In genomic region chr18:9774150-9774549, GRCh38 we compare ENCODE assay signal across 20 cellular contexts.
DNase-seq lines count a peak whose midpoint lies in the region; ATAC-seq and TF ChIP-seq lines count a peak whose summit lies in the region.
"Had no signal": no experiment of that assay in that cellular context is flagged by ENCODE, and none has a peak within 500 bp of the region (broad histone marks: within the 10 kb centered on the region; RNA-seq: fewer than 3 reads in every experiment).

No MANE protein-coding gene starts in this region.

- ATAC-seq in GM18867 (IDR thresholded peaks at IDR 0.05; ENCODE audit: unreplicated experiment) = no peak
- ATAC-seq in GM19395 (IDR thresholded peaks at IDR 0.05; ENCODE audit: unreplicated experiment) = no peak
- ATAC-seq: SK-N-SH treated with all-trans-retinoic acid at 6 μM for 48 hours had no signal

- H3K27ac ChIP-seq in mammary epithelial cell (ENCODE audit: insufficient read depth, low read depth, low read length) (no peak overlapping the region), esophagus (ENCODE audit: low read depth in 2 of 2, low read length in 1 of 2) (peak overlapping the region; percentile 4 to 10), neural progenitor cell (no peak overlapping the region)
- H3K27ac ChIP-seq: 22Rv1 had no signal

- H3K27me3 ChIP-seq in mammary epithelial cell (ENCODE audit: insufficient read depth, low read length) = no peaks in the 10 kb centered on the region
- no peaks in the 10 kb centered on the region for H3K27me3 ChIP-seq in esophagus (ENCODE audit: control insufficient read depth in 1 of 2, insufficient read depth in 2 of 2, low read length in 2 of 2)
- no peaks in the 10 kb centered on the region for H3K27me3 ChIP-seq in neural progenitor cell

- in situ Hi-C loops in mammary epithelial cell (cut with MboI; ENCODE audit: low sequenced_read_pairs in 2 of 2) = loop anchor here in 1 of 2 donors (25.0 kb wide), 1 partner anchor 738 kb away; no protein-coding TSS in a partner anchor

- H3K4me3 ChIP-seq in mammary epithelial cell (replicated peaks in 1 of 3; ENCODE audit: insufficient read depth in 1 of 3, low read depth in 2 of 3, low read length in 3 of 3) (no peak overlapping the region), esophagus (ENCODE audit: low read depth in 1 of 2, low read length in 2 of 2) (no peak overlapping the region), neural progenitor cell (no peak overlapping the region)

- H4K20me1 ChIP-seq in mammary epithelial cell (ENCODE audit: insufficient read depth, low read length) (no peaks in the 10 kb centered on the region), neural progenitor cell (ENCODE audit: low read depth) (no peaks in the 10 kb centered on the region)

- H3K9me3 ChIP-seq in mammary epithelial cell (replicated peaks; ENCODE audit: insufficient read depth, low read length) (no peaks in the 10 kb centered on the region), esophagus (ENCODE audit: control insufficient read depth in 2 of 2, insufficient read depth in 1 of 2, low read depth in 1 of 2, low read length in 1 of 2) (no peaks in the 10 kb centered on the region), neural progenitor cell (ENCODE audit: low read depth) (no peaks in the 10 kb centered on the region)

- POLR2A ChIA-PET in MCF 10A (lab: Yijun Ruan, JAX) = interaction anchor here (0.6 kb wide), 1 partner anchor 51 kb away, joined by 3 read pairs; no protein-coding TSS in a partner anchor

- H3K79me2 ChIP-seq in mammary epithelial cell (ENCODE audit: insufficient read depth, low read length) (peaks cover 10% of the 10 kb centered on the region), neural progenitor cell (ENCODE audit: low read depth) (no peaks in the 10 kb centered on the region)

- H3K9ac ChIP-seq in mammary epithelial cell (ENCODE audit: insufficient read depth, low read length) (no peak overlapping the region), neural progenitor cell (no peak overlapping the region)

- H3F3A ChIP-seq in neural progenitor cell (ENCODE audit: low read depth) = no peaks in the 10 kb centered on the region

- dilution Hi-C loops in mammary epithelial cell (cut with HindIII; ENCODE audit: low sequenced_read_pairs) = loop anchor here (5.0 kb wide), 2 partner anchors 62 to 73 kb away; no protein-coding TSS in a partner anchor

- WGBS in mammary epithelial cell (ENCODE audit: low coverage, missing lambda C conversion rate) = 36% methylated on average over 5 of the region's 5 CpGs
- WGBS in esophagus, 2 donors = 55 to 73% methylated on average over 5 of the region's 5 CpGs

- intact Hi-C loops in mammary epithelial cell (cut with micrococcal nuclease) = loop anchor here (5.0 to 10.0 kb wide), 2 partner anchors 53 to 89 kb away; no protein-coding TSS in a partner anchor
- intact Hi-C loops in MCF 10A (cut with micrococcal nuclease) = loop anchor here (10.0 kb wide), 2 partner anchors 141 to 199 kb away; partner anchors contain the start of gene VAPA

- H3K4me1 ChIP-seq in mammary epithelial cell (ENCODE audit: insufficient read depth, low read length) = no peaks in the 10 kb centered on the region
- peaks cover 0 to 5% of the 10 kb centered on the region in 2 donors for H3K4me1 ChIP-seq in esophagus (ENCODE audit: control insufficient read depth in 2 of 2, insufficient read depth in 2 of 2, low read length in 1 of 2)
- H3K4me1 ChIP-seq in neural progenitor cell = peaks cover 6% of the 10 kb centered on the region

- H3K4me1 Mint-ChIP-seq in MCF 10A (ENCODE audit: insufficient read depth, unreplicated experiment) (peaks cover 6% of the 10 kb centered on the region), neural progenitor cell (peaks cover 34% of the 10 kb centered on the region)
- no peaks in the 10 kb centered on the region for H3K4me1 Mint-ChIP-seq in activated naive CD8-positive, alpha-beta T cell treated with anti-CD3 and anti-CD28 coated beads for 36 hours

- no peak overlapping the region for H3K4me3 Mint-ChIP-seq in MCF 10A (ENCODE audit: unreplicated experiment)
- H3K4me3 Mint-ChIP-seq in neural progenitor cell = no peak overlapping the region
- no peak overlapping the region for H3K4me3 Mint-ChIP-seq in activated naive CD8-positive, alpha-beta T cell treated with anti-CD3 and anti-CD28 coated beads for 36 hours
- H3K4me3 Mint-ChIP-seq: IgD-negative memory B cell had no signal

- H3K36me3 ChIP-seq in mammary epithelial cell (ENCODE audit: insufficient read depth, low read length) = no peaks in the 10 kb centered on the region
- H3K36me3 ChIP-seq in esophagus (ENCODE audit: control insufficient read depth in 2 of 2, insufficient read depth in 2 of 2, low read length in 1 of 2) = no peaks in the 10 kb centered on the region
- no peaks in the 10 kb centered on the region for H3K36me3 ChIP-seq in neural progenitor cell

- H3K4me2 ChIP-seq in mammary epithelial cell (ENCODE audit: insufficient read depth, low read depth, low read length) (no peak overlapping the region), neural progenitor cell (no peak overlapping the region)

- DNase-seq in mammary epithelial cell (no peak), MCF 10A (ENCODE audit: unreplicated experiment) (no peak), neural progenitor cell (ENCODE audit: low spot score) (no peak), CD1c-positive myeloid dendritic cell (ENCODE audit: extremely low spot score) (no peak)
- no peak for DNase-seq in activated naive CD8-positive, alpha-beta T cell treated with anti-CD3 and anti-CD28 coated beads for 36 hours
- DNase-seq: AML-193, C1 segment of cervical spinal cord, GDM1, Karpas-422, NCI-H1417, NCI-H187, NCI-H510A treated with DMSO at 0.1 percent for 48 hours, NCI-H748 treated with DMSO at 0.1 percent for 48 hours, SIG-M5 had no signal

- no TSS peak for BruUV-seq in mammary epithelial cell (replicated peaks; lab: Mats Ljungman, UMichigan)
- no TSS peak for BruUV-seq in MCF 10A (replicated peaks; lab: Mats Ljungman, UMichigan)

- no peak for TF ChIP-seq CTCF in mammary epithelial cell (conservative IDR thresholded peaks at IDR 0.05 in 1 of 2, IDR thresholded peaks at IDR 0.05 in 1 of 2; ENCODE audit: extremely low read depth in 1 of 2, insufficient read depth in 1 of 2, low read depth in 1 of 2, low read length in 2 of 2)
- TF ChIP-seq CTCF in MCF 10A (IDR thresholded peaks at IDR 0.05; ENCODE audit: unreplicated experiment) = no peak
- no peak for TF ChIP-seq CTCF in neural progenitor cell (IDR thresholded peaks at IDR 0.05)

- no peaks in the 10 kb centered on the region for H3K9me3 Mint-ChIP-seq in MCF 10A (ENCODE audit: unreplicated experiment)
- H3K9me3 Mint-ChIP-seq in neural progenitor cell = peaks cover 2% of the 10 kb centered on the region
- no peaks in the 10 kb centered on the region for H3K9me3 Mint-ChIP-seq in activated naive CD8-positive, alpha-beta T cell treated with anti-CD3 and anti-CD28 coated beads for 36 hours
- H3K9me3 Mint-ChIP-seq: IgD-negative memory B cell had no signal

- H3K36me3 Mint-ChIP-seq in MCF 10A (ENCODE audit: insufficient read depth, unreplicated experiment) = no peaks in the 10 kb centered on the region
- peaks cover 2% of the 10 kb centered on the region for H3K36me3 Mint-ChIP-seq in neural progenitor cell
- no peaks in the 10 kb centered on the region for H3K36me3 Mint-ChIP-seq in activated naive CD8-positive, alpha-beta T cell treated with anti-CD3 and anti-CD28 coated beads for 36 hours

- CTCF ChIA-PET in mammary epithelial cell (lab: Charles Lee; ENCODE audit: low non-redundant PET) = no interaction called here
- CTCF ChIA-PET in MCF 10A (lab: Yijun Ruan, JAX) = interaction anchor here (0.6 to 2.9 kb wide), 4 partner anchors 8 to 199 kb away, joined by 3 to 6 read pairs (median 6); no protein-coding TSS in a partner anchor

- peak overlapping the region; percentile 30 for H2AFZ ChIP-seq in mammary epithelial cell (ENCODE audit: low read depth, low read length)
- no peak overlapping the region for H2AFZ ChIP-seq in neural progenitor cell (replicated peaks)

- no peaks in the 10 kb centered on the region for H3K27me3 Mint-ChIP-seq in MCF 10A (ENCODE audit: insufficient read depth, unreplicated experiment)
- H3K27me3 Mint-ChIP-seq in neural progenitor cell (ENCODE audit: insufficient read depth, low read depth) = peaks cover 2% of the 10 kb centered on the region
- H3K27me3 Mint-ChIP-seq in activated naive CD8-positive, alpha-beta T cell treated with anti-CD3 and anti-CD28 coated beads for 36 hours = peaks cover 19% of the 10 kb centered on the region
- H3K27me3 Mint-ChIP-seq: IgD-negative memory B cell had no signal

- no peak overlapping the region for H3K27ac Mint-ChIP-seq in MCF 10A (ENCODE audit: low read depth, unreplicated experiment)
- peak overlapping the region; percentile 48 for H3K27ac Mint-ChIP-seq in neural progenitor cell
- no peak overlapping the region for H3K27ac Mint-ChIP-seq in activated naive CD8-positive, alpha-beta T cell treated with anti-CD3 and anti-CD28 coated beads for 36 hours
- H3K27ac Mint-ChIP-seq: IgD-negative memory B cell had no signal

Comparison
In these comparisons a context has a peak if more than half of its experiments do, and no peak if none do; other contexts are left out.
1. H3K27ac ChIP-seq: peak in esophagus (2 of 2); none in mammary epithelial cell (single experiment) and neural progenitor cell (single experiment).